ENCODE assay signal across 18 cellular contexts in the genomic region with DNA sequence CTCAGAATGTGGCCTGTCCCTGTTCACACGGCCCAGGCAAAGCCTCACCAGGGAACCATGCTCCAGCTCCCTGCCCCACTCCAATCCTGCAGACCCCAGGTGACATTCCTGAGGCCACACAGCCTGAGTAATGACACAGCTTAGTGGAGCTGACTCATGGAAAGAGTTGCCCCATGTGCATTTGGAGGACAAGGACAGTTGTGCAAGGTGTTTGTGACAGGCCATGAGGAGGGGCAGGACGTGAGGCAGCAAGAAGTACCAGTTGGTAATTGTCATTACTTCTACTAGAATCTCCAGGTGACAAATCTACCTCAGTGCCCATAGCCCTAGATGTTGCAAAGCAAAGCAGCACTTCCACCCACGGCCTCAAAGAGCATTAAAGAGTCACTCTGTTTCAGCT. TPM values are rescaled to one million over a fixed set of nuclear protein-coding genes. Genes with fewer than 3 reads are reported as not detected.
"Had no signal": no experiment of that assay in that cellular context is flagged by ENCODE, and none has a peak within 500 bp of the region (broad histone marks: within the 10 kb centered on the region; RNA-seq: fewer than 3 reads in every experiment).

No MANE protein-coding gene starts in this region.

- H3K4me1 ChIP-seq: ascending aorta, breast epithelium, neural progenitor cell, pancreas, sigmoid colon had no signal

- H3K36me3 ChIP-seq: ascending aorta, breast epithelium, left lung, neural progenitor cell, pancreas, sigmoid colon had no signal

- ATAC-seq: activated T-helper 17 cell treated with anti-CD3 and anti-CD28 coated beads, Interleukin-2, amount 50 U/mL, for 72 hours; stimulated activated memory B cell treated with anti-CD40 and anti-IgM and Interleukin-4, amounts not matched to agents 10 μg/mL and 1 μg/mL and 100 μg/mL, for 72 hours had no signal

- H3K9me3 ChIP-seq: ascending aorta, breast epithelium, left lung, pancreas, sigmoid colon had no signal

- H3K4me3 ChIP-seq: ascending aorta, breast epithelium, left lung, neural progenitor cell, pancreas, sigmoid colon had no signal

- H3K27me3 ChIP-seq: ascending aorta, breast epithelium, neural progenitor cell, sigmoid colon had no signal

- H3K27ac ChIP-seq: ascending aorta, breast epithelium, neural progenitor cell, pancreas, sigmoid colon had no signal

- DNase-seq: activated CD4-positive, alpha-beta T cell treated with anti-CD3 and anti-CD28 coated beads for 1 hour; activated CD4-positive, alpha-beta T cell treated with anti-CD3 and anti-CD28 coated beads, Interleukin-2, amount 50 U/mL, for 48 hours; activated naive CD4-positive, alpha-beta T cell treated with Interleukin-2 at 50 U/mL for 16 hours; cerebellar nuclear complex; left lung; mammary epithelial cell; naive B cell; pancreas; sigmoid colon had no signal

RNA-seq across cellular contexts. Expression of a gene that starts 15.2 kb away (rescaled TPM):
- total RNA-seq: activated T-helper 17 cell treated with anti-CD3 and anti-CD28 coated beads, Interleukin-2, amount 50 U/mL, for 72 hours; ascending aorta; breast epithelium; epithelial cell of proximal tubule; left lung; mononuclear cell; pancreas; sigmoid colon; urinary bladder had no signal
- polyA plus RNA-seq: pancreas, sigmoid colon, urinary bladder had no signal

RNA-seq across cellular contexts. Expression of a gene that starts 26.9 kb away (rescaled TPM):
- total RNA-seq: activated T-helper 17 cell treated with anti-CD3 and anti-CD28 coated beads, Interleukin-2, amount 50 U/mL, for 72 hours; ascending aorta; breast epithelium; dermis microvascular lymphatic vessel endothelial cell; epithelial cell of proximal tubule; left lung; mammary epithelial cell; mononuclear cell; pancreas; sigmoid colon; urinary bladder had no signal
- polyA plus RNA-seq: mammary epithelial cell, pancreas, urinary bladder had no signal

RNA-seq across cellular contexts. Expression of a gene that starts 29.3 kb away (rescaled TPM):
- total RNA-seq: activated T-helper 17 cell treated with anti-CD3 and anti-CD28 coated beads, Interleukin-2, amount 50 U/mL, for 72 hours; ascending aorta; breast epithelium; dermis microvascular lymphatic vessel endothelial cell; epithelial cell of proximal tubule; left lung; mammary epithelial cell; mononuclear cell; pancreas; sigmoid colon; urinary bladder had no signal
- polyA plus RNA-seq: mammary epithelial cell, pancreas, sigmoid colon, urinary bladder had no signal
